In genomic region chr11:122765487-122766131, GRCh38 we compare ENCODE assay signal across 23 cellular contexts.
DNase-seq lines count a peak whose midpoint lies in the region; ATAC-seq, FAIRE-seq and TF ChIP-seq lines count a peak whose summit lies in the region.
"Had no signal": no experiment of that assay in that cellular context is flagged by ENCODE, and none has a peak within 500 bp of the region (broad histone marks: within the 10 kb centered on the region; RNA-seq: fewer than 3 reads in every experiment).

No MANE protein-coding gene starts in this region.

- FAIRE-seq in pancreas (lab: Jason Lieb, UNC), result no peak
- FAIRE-seq: G401.6, GM18507 had no signal

- H3K4me1 ChIP-seq in pancreas, result no peaks in the 10 kb centered on the region
- H3K4me1 ChIP-seq: gastrocnemius medialis, thyroid gland had no signal

- WGBS in pancreas, 2 donors, result 61 to 65% methylated on average over 4 of the region's 4 CpGs

- DNase-seq in NCI-H1105 treated with DMSO at 0.1 percent for 48 hours (lab: John Stamatoyannopoulos, UW), result peak; percentile 13
- DNase-seq in NCI-H1105 (lab: John Stamatoyannopoulos, UW), result no peak
- no peak for DNase-seq in epithelial cell of prostate (ENCODE audit: low read depth, low spot score)
- DNase-seq in pancreas, result peak in 1 of 6 donors; percentile 17
- DNase-seq in NCI-H1694 (lab: John Stamatoyannopoulos, UW), result no peak
- DNase-seq: activated gamma-delta T cell treated with Interleukin-2 at 50 U/mL for 16 hours; CD4-positive, alpha-beta memory T cell; gastrocnemius medialis; hypothalamus; Kasumi-1; NCI-H1930; NCI-H2227 treated with DMSO at 0.1 percent for 48 hours; NCI-H748 treated with DMSO at 0.1 percent for 48 hours; SHP77 treated with DMSO at 0.1 percent for 48 hours; stimulated activated naive CD8-positive, alpha-beta T cell treated with anti-CD3 and anti-CD28 coated beads, Interleukin-15, amount 100 ng/mL, for 72 hours; thyroid gland had no signal

- H3K4me3 ChIP-seq in pancreas, result no peak overlapping the region
- H3K4me3 ChIP-seq: gastrocnemius medialis, thyroid gland had no signal

- H3K27me3 ChIP-seq in pancreas, result no peaks in the 10 kb centered on the region
- H3K27me3 ChIP-seq: gastrocnemius medialis, thyroid gland had no signal

- TF ChIP-seq CTCF in pancreas (IDR thresholded peaks at IDR 0.05), result no peak

- ATAC-seq in pancreas (peak in 3 of 4 donors; percentile 26 to 68 (median 30)), GM18502 (IDR thresholded peaks at IDR 0.05; ENCODE audit: poor library complexity, unreplicated experiment) (no peak), HG02610 (IDR thresholded peaks at IDR 0.05; ENCODE audit: unreplicated experiment) (no peak)
- ATAC-seq: gastrocnemius medialis; sciatic nerve; stimulated activated naive CD8-positive, alpha-beta T cell treated with anti-CD3 and anti-CD28 coated beads, Interleukin-15, amount 100 ng/mL, for 72 hours had no signal

- peak overlapping the region; percentile 27 for H3K27ac ChIP-seq in KOPT-K1 (ENCODE audit: low read depth, low read length, poor library complexity, severe bottlenecking)
- H3K27ac ChIP-seq in epithelial cell of prostate, result peak overlapping the region; percentile 57
- no peak overlapping the region for H3K27ac ChIP-seq in pancreas
- H3K27ac ChIP-seq: 22Rv1, gastrocnemius medialis, thyroid gland had no signal

- intact Hi-C loops in pancreas (cut with DNase I), result no loop called here

- no peaks in the 10 kb centered on the region for H3K9me3 ChIP-seq in KOPT-K1 (ENCODE audit: insufficient read depth, low read length, poor library complexity, severe bottlenecking)
- no peaks in the 10 kb centered on the region for H3K9me3 ChIP-seq in pancreas
- H3K9me3 ChIP-seq: gastrocnemius medialis, thyroid gland had no signal

- H3K36me3 ChIP-seq in KOPT-K1 (ENCODE audit: insufficient read depth, low read length), result peaks cover 30% of the 10 kb centered on the region
- no peaks in the 10 kb centered on the region for H3K36me3 ChIP-seq in pancreas
- H3K36me3 ChIP-seq: gastrocnemius medialis, thyroid gland had no signal

Comparison
In these comparisons a context has a peak if more than half of its experiments do, and no peak if none do; other contexts are left out.
1. H3K27ac ChIP-seq: peak in KOPT-K1 (single experiment) and epithelial cell of prostate (single experiment); none in pancreas (0 of 4).
2. ATAC-seq: peak in pancreas (3 of 4); none in GM18502 (single experiment) and HG02610 (single experiment).